ENCODE assay signal across 8 cellular contexts in the genomic region with DNA sequence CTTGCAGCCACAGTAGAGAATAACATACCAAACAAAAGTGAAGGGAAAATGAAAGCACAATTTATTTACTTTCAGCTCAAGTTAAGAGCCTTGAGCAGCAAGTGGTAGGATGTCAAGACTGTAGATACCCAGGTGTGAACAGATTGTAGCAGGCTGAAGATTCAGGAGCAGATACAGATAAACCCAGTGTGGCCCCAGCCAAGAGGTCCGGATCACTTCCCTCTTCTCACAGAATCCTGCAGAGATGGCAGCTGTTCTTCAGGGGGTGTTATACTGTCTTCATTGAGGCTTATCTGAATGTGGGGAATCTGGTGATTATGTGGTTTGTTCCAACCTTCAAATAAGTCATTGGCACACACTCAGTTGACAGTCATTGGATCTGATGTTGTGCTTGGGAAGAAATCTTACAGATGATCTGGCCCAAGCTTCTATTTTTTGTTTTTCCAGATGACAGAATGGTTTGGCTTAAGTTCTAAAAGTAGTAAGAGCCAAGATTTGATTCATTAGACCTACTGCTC.
DNase-seq lines count a peak whose midpoint lies in the region; TF ChIP-seq lines count a peak whose summit lies in the region.

No MANE protein-coding gene starts in this region.

- no peak for TF ChIP-seq CTCF in choroid plexus epithelial cell (conservative IDR thresholded peaks at IDR 0.05; ENCODE audit: low read depth, low read length)

- H3K4me3 ChIP-seq in choroid plexus epithelial cell (ENCODE audit: low read depth, low read length), result peak overlapping the region; percentile 17

- DNase-seq in GM03348 (ENCODE audit: low spot score) (peak; percentile 56), NCI-H2171 (lab: John Stamatoyannopoulos, UW) (peak; percentile 4), choroid plexus epithelial cell (ENCODE audit: low read depth) (peak; percentile 76), pons (ENCODE audit: low spot score) (peak; percentile 35), T1000 (lab: John Stamatoyannopoulos, UW) (no peak), DMS79 (lab: John Stamatoyannopoulos, UW) (no peak)
- DNase-seq in activated CD4-positive, CD25-positive, alpha-beta regulatory T cell (lab: John Stamatoyannopoulos, UW), result no peak
- DNase-seq in stimulated activated CD4-positive, alpha-beta T cell treated with anti-CD3 and anti-CD28 coated beads, Interleukin-4, amount 100 ng/mL, for 24 hours, result no peak

Comparison
In these comparisons a context has a peak if more than half of its experiments do, and no peak if none do; other contexts are left out.
1. DNase-seq: peak in GM03348 (single experiment), NCI-H2171 (single experiment), choroid plexus epithelial cell (single experiment) and pons (single experiment); none in activated CD4-positive, CD25-positive, alpha-beta regulatory T cell (0 of 4), T1000 (single experiment), DMS79 (single experiment) and stimulated activated CD4-positive, alpha-beta T cell treated with anti-CD3 and anti-CD28 coated beads, Interleukin-4, amount 100 ng/mL, for 24 hours (single experiment).